17 cellular contexts compared by ENCODE assay signal in the genomic region with DNA sequence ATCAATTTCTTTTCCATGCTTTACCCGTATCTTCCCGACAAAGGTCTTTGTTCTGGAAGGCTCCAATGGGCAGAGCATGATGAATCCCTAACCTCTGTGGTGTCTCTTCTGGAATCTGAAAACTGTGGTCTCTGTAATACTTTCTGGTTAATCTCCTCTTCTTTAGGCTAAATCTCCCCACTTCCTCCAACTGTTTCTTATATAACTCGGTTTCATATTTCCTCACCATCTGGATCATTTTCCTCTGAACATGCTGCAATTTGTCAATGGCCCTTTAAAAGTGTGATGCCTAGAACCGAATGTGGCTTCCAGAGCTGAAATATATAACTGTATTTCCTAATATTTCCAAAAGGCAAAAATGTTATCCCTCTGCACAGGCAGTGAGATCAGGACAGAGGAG.
DNase-seq lines count a peak whose midpoint lies in the region; ATAC-seq, FAIRE-seq and TF ChIP-seq lines count a peak whose summit lies in the region.
"Had no signal": no experiment of that assay in that cellular context is flagged by ENCODE, and none has a peak within 500 bp of the region (broad histone marks: within the 10 kb centered on the region; RNA-seq: fewer than 3 reads in every experiment).

No MANE protein-coding gene starts in this region.

- H3K4me2 ChIP-seq in astrocyte (ENCODE audit: low read length), result no peak overlapping the region
- H3K4me2 ChIP-seq: GM23338 had no signal

- no peaks in the 10 kb centered on the region for H3K9me3 ChIP-seq in astrocyte (ENCODE audit: insufficient read depth, low read depth, low read length)
- H3K9me3 ChIP-seq: Peyer's patch had no signal

- H4K20me1 ChIP-seq in astrocyte (ENCODE audit: insufficient read depth, low read length), result no peaks in the 10 kb centered on the region

- H3K27me3 Mint-ChIP-seq in astrocyte (ENCODE audit: low read depth, unreplicated experiment) (no peaks in the 10 kb centered on the region), nephron (ENCODE audit: low read depth) (no peaks in the 10 kb centered on the region)
- H3K27me3 Mint-ChIP-seq: activated CD4-positive, alpha-beta T cell treated with anti-CD3 and anti-CD28 coated beads, Interleukin-2, amount 10 ng/mL, durations not matched to agents 7 days and 5 days; CD8-positive, alpha-beta memory T cell had no signal

- H3K4me3 ChIP-seq in astrocyte (ENCODE audit: insufficient read depth, low read depth, low read length), result no peak overlapping the region
- H3K4me3 ChIP-seq: GM23338, Peyer's patch had no signal

- H3K27ac ChIP-seq in astrocyte (ENCODE audit: low read depth, low read length), result no peak overlapping the region
- H3K27ac ChIP-seq: Peyer's patch had no signal

- peaks cover 12% of the 10 kb centered on the region for H3K4me1 ChIP-seq in astrocyte (ENCODE audit: insufficient read depth, low read length)

- TF ChIP-seq CTCF in astrocyte (IDR thresholded peaks at IDR 0.05; ENCODE audit: insufficient read depth, low read depth, low read length), result no peak
- no peak for TF ChIP-seq CTCF in nephron (IDR thresholded peaks at IDR 0.05; ENCODE audit: unreplicated experiment in 3 of 3)

- FAIRE-seq in astrocyte (lab: Jason Lieb, UNC), result peak; percentile 60

- ATAC-seq in activated CD4-positive, CD25-positive, alpha-beta regulatory T cell treated with anti-CD3 and anti-CD28 coated beads, Interleukin-2, amount 50 U/mL, for 24 hours, result no peak
- no peak for ATAC-seq in HG03378 (IDR thresholded peaks at IDR 0.05; ENCODE audit: unreplicated experiment)
- ATAC-seq: GM23338 had no signal

- H3K4me3 Mint-ChIP-seq in astrocyte (ENCODE audit: unreplicated experiment) (no peak overlapping the region), nephron (no peak overlapping the region)
- H3K4me3 Mint-ChIP-seq: activated CD4-positive, alpha-beta T cell treated with anti-CD3 and anti-CD28 coated beads, Interleukin-2, amount 10 ng/mL, durations not matched to agents 7 days and 5 days; CD8-positive, alpha-beta memory T cell; GM23338 had no signal

- DNase-seq in GM03348 (ENCODE audit: low spot score) (peak; percentile 12), NCI-H524 (lab: John Stamatoyannopoulos, UW) (peak; percentile 76 to 93), astrocyte (ENCODE audit: low read depth) (peak; percentile 45), NK-92 (lab: John Stamatoyannopoulos, UW; ENCODE audit: unreplicated experiment) (no peak), activated gamma-delta T cell (lab: John Stamatoyannopoulos, UW) (no peak)
- DNase-seq: activated CD4-positive, alpha-beta T cell treated with anti-CD3 and anti-CD28 coated beads, Interleukin-2, amount 10 ng/mL, durations not matched to agents 7 days and 5 days; activated naive CD4-positive, alpha-beta T cell treated with Interleukin-2 at 50 U/mL for 16 hours; CD8-positive, alpha-beta memory T cell; cortex of kidney; EL; NCI-H187 treated with DMSO at 0.1 percent for 48 hours; Peyer's patch; stimulated activated CD4-positive, alpha-beta T cell treated with anti-CD3 and anti-CD28 coated beads, Interleukin-4, amount 100 ng/mL, for 1 hour had no signal

- peaks cover 18% of the 10 kb centered on the region for H3K4me1 Mint-ChIP-seq in astrocyte (ENCODE audit: low read depth, unreplicated experiment)
- H3K4me1 Mint-ChIP-seq in nephron, result peaks cover 38% of the 10 kb centered on the region
- H3K4me1 Mint-ChIP-seq: activated CD4-positive, alpha-beta T cell treated with anti-CD3 and anti-CD28 coated beads, Interleukin-2, amount 10 ng/mL, durations not matched to agents 7 days and 5 days; CD8-positive, alpha-beta memory T cell had no signal

- H3K9me3 Mint-ChIP-seq in astrocyte (ENCODE audit: unreplicated experiment) (no peaks in the 10 kb centered on the region), nephron (no peaks in the 10 kb centered on the region)
- H3K9me3 Mint-ChIP-seq: activated CD4-positive, alpha-beta T cell treated with anti-CD3 and anti-CD28 coated beads, Interleukin-2, amount 10 ng/mL, durations not matched to agents 7 days and 5 days; CD8-positive, alpha-beta memory T cell; GM23338 had no signal

- H3K27ac Mint-ChIP-seq in astrocyte (ENCODE audit: unreplicated experiment) (peak overlapping the region; percentile 15), nephron (peak overlapping the region; percentile 71 to 80 (median 75))
- H3K27ac Mint-ChIP-seq: activated CD4-positive, alpha-beta T cell treated with anti-CD3 and anti-CD28 coated beads, Interleukin-2, amount 10 ng/mL, durations not matched to agents 7 days and 5 days; CD8-positive, alpha-beta memory T cell; GM23338 had no signal

- H3K36me3 ChIP-seq in astrocyte (ENCODE audit: insufficient read depth, low read length), result no peaks in the 10 kb centered on the region
- H3K36me3 ChIP-seq: Peyer's patch had no signal

- no peak overlapping the region for H2AFZ ChIP-seq in astrocyte (ENCODE audit: low read depth, low read length)
- H2AFZ ChIP-seq: GM23338 had no signal

- no peak overlapping the region for H3K9ac ChIP-seq in astrocyte (ENCODE audit: low read length)

- H3K36me3 Mint-ChIP-seq in astrocyte (ENCODE audit: low read depth, unreplicated experiment), result peaks cover 5% of the 10 kb centered on the region
- H3K36me3 Mint-ChIP-seq in nephron (ENCODE audit: low read depth), result no peaks in the 10 kb centered on the region

- no peaks in the 10 kb centered on the region for H3K79me2 ChIP-seq in astrocyte (ENCODE audit: insufficient read depth, low read length)

- H3K27me3 ChIP-seq in astrocyte (ENCODE audit: insufficient read depth, low read length), result no peaks in the 10 kb centered on the region
- H3K27me3 ChIP-seq: Peyer's patch had no signal

Comparison
In these comparisons a context has a peak if more than half of its experiments do, and no peak if none do; other contexts are left out.
1. DNase-seq: peak in GM03348 (single experiment), NCI-H524 (2 of 2) and astrocyte (single experiment); none in NK-92 (single experiment) and activated gamma-delta T cell (single experiment).